Comparison of ENCODE assay signal across 25 cellular contexts in the genomic region with DNA sequence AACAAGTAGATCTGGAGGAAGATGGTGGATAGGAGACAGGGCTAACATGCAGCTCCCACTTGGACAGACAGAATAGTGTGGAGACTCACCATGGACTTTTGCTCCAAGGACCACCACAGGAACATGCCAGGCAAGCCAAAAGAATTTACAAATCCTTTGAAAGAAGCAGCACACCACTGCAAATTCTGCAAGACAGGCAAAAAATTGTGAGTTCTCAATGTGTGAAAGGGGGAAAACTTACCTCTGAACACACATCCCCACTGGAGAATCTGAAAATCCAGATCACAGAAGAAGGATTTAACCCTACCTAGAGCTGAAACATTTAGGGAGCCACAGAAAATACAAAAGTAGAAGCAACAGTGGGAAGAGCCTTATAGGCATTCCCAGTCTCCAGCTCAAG. TPM values are rescaled to one million over a fixed set of nuclear protein-coding genes. Genes with fewer than 3 reads are reported as not detected.
A peak's percentile ranks its signal among the peaks of the same experiment; 100 is the strongest.
DNase-seq lines count a peak whose midpoint lies in the region; ATAC-seq, FAIRE-seq and TF ChIP-seq lines count a peak whose summit lies in the region.
"Had no signal": no experiment of that assay in that cellular context is flagged by ENCODE, and none has a peak within 500 bp of the region (broad histone marks: within the 10 kb centered on the region; RNA-seq: fewer than 3 reads in every experiment).

No MANE protein-coding gene starts in this region.

- no peak for TF ChIP-seq POLR2A in A549 (IDR thresholded peaks at IDR 0.05; ENCODE audit: low read length)

- no peak overlapping the region for H3K27ac ChIP-seq in A549
- H3K27ac ChIP-seq in PC-3 (ENCODE audit: low read length): no peak overlapping the region
- H3K27ac ChIP-seq in heart right ventricle: no peak overlapping the region
- H3K27ac ChIP-seq: 22Rv1; BLaER1 treated with 17β-estradiol and CSF1 and Interleukin-3, amounts not matched to agents 10 nM and 100 nM had no signal

- peaks cover 57% of the 10 kb centered on the region for H3K36me3 ChIP-seq in PC-3 (ENCODE audit: low read depth, low read length)
- H3K36me3 ChIP-seq in heart right ventricle: peaks cover 0 to 62% (median 44%) of the 10 kb centered on the region in 9 donors

- H3K79me2 ChIP-seq in PC-3 (ENCODE audit: low read length): no peaks in the 10 kb centered on the region

- CTCF ChIA-PET in activated CD8-positive, alpha-beta T cell treated with anti-CD3 and anti-CD28 coated beads, Interleukin-2, amount 10 ng/mL, durations not matched to agents 7 days and 5 days (lab: Charles Lee): no interaction called here
- CTCF ChIA-PET in activated CD8-positive, alpha-beta T cell treated with anti-CD3 and anti-CD28 coated beads for 36 hours (lab: Charles Lee): interaction anchor here (0.8 to 1.1 kb wide), 2 partner anchors 11 to 90 kb away, joined by 3 to 4 read pairs; no protein-coding TSS in a partner anchor
- CTCF ChIA-PET in A549 (lab: Yijun Ruan, JAX) (interaction anchor here (0.6 to 1.0 kb wide), 2 partner anchors 9 to 206 kb away, joined by 3 to 4 read pairs; no protein-coding TSS in a partner anchor), PC-3 (lab: Charles Lee) (no interaction called here)

- no peaks in the 10 kb centered on the region for H4K20me1 ChIP-seq in PC-3 (ENCODE audit: low read length)
- H4K20me1 ChIP-seq: BLaER1 treated with 17β-estradiol and CSF1 and Interleukin-3, amounts not matched to agents 10 nM and 100 nM had no signal

- no peaks in the 10 kb centered on the region for H3K27me3 ChIP-seq in PC-3 (ENCODE audit: low read length)
- H3K27me3 ChIP-seq in heart right ventricle: no peaks in the 10 kb centered on the region
- H3K27me3 ChIP-seq: BE2C; BLaER1 treated with 17β-estradiol and CSF1 and Interleukin-3, amounts not matched to agents 10 nM and 100 nM had no signal

- H3K4me1 ChIP-seq in A549: no peaks in the 10 kb centered on the region
- H3K4me1 ChIP-seq in PC-3 (ENCODE audit: insufficient read depth, low read length): no peaks in the 10 kb centered on the region
- H3K4me1 ChIP-seq in heart right ventricle: no peaks in the 10 kb centered on the region
- H3K4me1 ChIP-seq: BE2C; BLaER1 treated with 17β-estradiol and CSF1 and Interleukin-3, amounts not matched to agents 10 nM and 100 nM had no signal

- H3K9me2 ChIP-seq in PC-3 (replicated peaks; ENCODE audit: low read length): no peaks in the 10 kb centered on the region

- no peaks in the 10 kb centered on the region for H3F3A ChIP-seq in PC-3 (ENCODE audit: low read length, unreplicated experiment)

- POLR2A ChIA-PET in activated CD8-positive, alpha-beta T cell treated with anti-CD3 and anti-CD28 coated beads, Interleukin-2, amount 10 ng/mL, durations not matched to agents 7 days and 5 days (lab: Charles Lee): no interaction called here
- POLR2A ChIA-PET in activated CD8-positive, alpha-beta T cell treated with anti-CD3 and anti-CD28 coated beads for 36 hours (lab: Charles Lee): interaction anchor here (1.0 kb wide), 1 partner anchor 14 kb away, joined by 3 read pairs; no protein-coding TSS in a partner anchor
- POLR2A ChIA-PET in A549 (lab: Yijun Ruan, JAX) (no interaction called here), PC-3 (lab: Charles Lee; ENCODE audit: unreplicated experiment) (no interaction called here)

- BruUV-seq in PC-3 (replicated peaks; lab: Mats Ljungman, UMichigan): TSS peak; percentile 11

- no peak for DNase-seq in activated CD8-positive, alpha-beta T cell treated with anti-CD3 and anti-CD28 coated beads, Interleukin-2, amount 10 ng/mL, durations not matched to agents 7 days and 5 days
- no peak for DNase-seq in activated CD8-positive, alpha-beta T cell treated with anti-CD3 and anti-CD28 coated beads for 36 hours
- DNase-seq in A549 (ENCODE audit: low read depth in 1 of 2, low spot score in 1 of 2) (no peak), PC-3 (no peak), NCI-H2227 treated with DMSO at 0.1 percent for 48 hours (lab: John Stamatoyannopoulos, UW) (no peak), heart right ventricle (no peak)
- DNase-seq: ACHN; AML-193; BE2C; CD4-positive, alpha-beta T cell; CD8-positive, alpha-beta memory T cell; DMS 273 treated with DMSO at 0.1 percent for 48 hours; DMS79; EL; GDM1; H9; HFFc6 had no signal

- H3K4me3 ChIP-seq in A549 (no peak overlapping the region), PC-3 (ENCODE audit: low read length) (no peak overlapping the region), heart right ventricle (no peak overlapping the region)
- H3K4me3 ChIP-seq: BLaER1 treated with 17β-estradiol and CSF1 and Interleukin-3, amounts not matched to agents 10 nM and 100 nM; GM12878; GM23338 had no signal

- no peak overlapping the region for H3K9ac ChIP-seq in PC-3 (ENCODE audit: low read length)
- H3K9ac ChIP-seq: BLaER1 treated with 17β-estradiol and CSF1 and Interleukin-3, amounts not matched to agents 10 nM and 100 nM had no signal

- ATAC-seq in activated CD8-positive, alpha-beta T cell treated with anti-CD3 and anti-CD28 coated beads, Interleukin-2, amount 10 ng/mL, durations not matched to agents 7 days and 5 days: no peak
- no peak for ATAC-seq in activated CD8-positive, alpha-beta T cell treated with anti-CD3 and anti-CD28 coated beads for 36 hours
- ATAC-seq in A549 (no peak), PC-3 (no peak), heart right ventricle (no peak)
- ATAC-seq: GM12878, GM23338 had no signal

- no peaks in the 10 kb centered on the region for H3K4me1 Mint-ChIP-seq in activated CD8-positive, alpha-beta T cell treated with anti-CD3 and anti-CD28 coated beads, Interleukin-2, amount 10 ng/mL, durations not matched to agents 7 days and 5 days (ENCODE audit: low read depth)
- H3K4me1 Mint-ChIP-seq in activated CD8-positive, alpha-beta T cell treated with anti-CD3 and anti-CD28 coated beads for 36 hours (ENCODE audit: low read depth): no peaks in the 10 kb centered on the region
- H3K4me1 Mint-ChIP-seq: CD14-positive monocyte; CD8-positive, alpha-beta memory T cell; GM23338; H9 had no signal

- TF ChIP-seq EP300 in A549 (IDR thresholded peaks at IDR 0.05): no peak

- H3K27ac Mint-ChIP-seq in activated CD8-positive, alpha-beta T cell treated with anti-CD3 and anti-CD28 coated beads, Interleukin-2, amount 10 ng/mL, durations not matched to agents 7 days and 5 days: peak overlapping the region; percentile 8
- no peak overlapping the region for H3K27ac Mint-ChIP-seq in activated CD8-positive, alpha-beta T cell treated with anti-CD3 and anti-CD28 coated beads for 36 hours
- H3K27ac Mint-ChIP-seq: CD4-positive, alpha-beta T cell; CD8-positive, alpha-beta memory T cell; GM23338; H9; HFFc6 had no signal

- peaks cover 3% of the 10 kb centered on the region for H3K27me3 Mint-ChIP-seq in activated CD8-positive, alpha-beta T cell treated with anti-CD3 and anti-CD28 coated beads, Interleukin-2, amount 10 ng/mL, durations not matched to agents 7 days and 5 days (ENCODE audit: low read depth)
- H3K27me3 Mint-ChIP-seq in activated CD8-positive, alpha-beta T cell treated with anti-CD3 and anti-CD28 coated beads for 36 hours: no peaks in the 10 kb centered on the region
- H3K27me3 Mint-ChIP-seq: CD4-positive, alpha-beta T cell had no signal

- H3K9me3 ChIP-seq in A549 (peaks cover 44% of the 10 kb centered on the region), PC-3 (ENCODE audit: low read length) (no peaks in the 10 kb centered on the region), heart right ventricle (peaks cover 0 to 45% (median 7%) of the 10 kb centered on the region in 11 donors)
- H3K9me3 ChIP-seq: BE2C had no signal

- intact Hi-C loops in activated CD8-positive, alpha-beta T cell treated with anti-CD3 and anti-CD28 coated beads for 36 hours (cut with micrococcal nuclease): no loop called here
- intact Hi-C loops in PC-3 (cut with micrococcal nuclease): no loop called here
- intact Hi-C loops in heart right ventricle (cut with DNase I): no loop called here

- H2AFZ ChIP-seq in PC-3 (ENCODE audit: low read length): no peak overlapping the region
- H2AFZ ChIP-seq: GM23338 had no signal

- FAIRE-seq in A549 (lab: Jason Lieb, UNC): no peak
- FAIRE-seq: A204.1, D721Med, GM12878, GM19239 had no signal

- TF ChIP-seq RAD21 in A549 (conservative IDR thresholded peaks at IDR 0.05 in 1 of 2, IDR thresholded peaks at IDR 0.05 in 1 of 2): no peak

- peaks cover 35% of the 10 kb centered on the region for H3K36me3 Mint-ChIP-seq in activated CD8-positive, alpha-beta T cell treated with anti-CD3 and anti-CD28 coated beads, Interleukin-2, amount 10 ng/mL, durations not matched to agents 7 days and 5 days (ENCODE audit: low read depth)
- H3K36me3 Mint-ChIP-seq in activated CD8-positive, alpha-beta T cell treated with anti-CD3 and anti-CD28 coated beads for 36 hours (ENCODE audit: low read depth): peaks cover 44% of the 10 kb centered on the region

- no peak for TF ChIP-seq CTCF in activated CD8-positive, alpha-beta T cell treated with anti-CD3 and anti-CD28 coated beads for 36 hours (IDR thresholded peaks at IDR 0.05)
- TF ChIP-seq CTCF in A549 (IDR thresholded peaks at IDR 0.05) (no peak), PC-3 (conservative IDR thresholded peaks at IDR 0.05; ENCODE audit: low read depth, low read length) (no peak), heart right ventricle (IDR thresholded peaks at IDR 0.05) (no peak)

- no peak overlapping the region for H3K4me3 Mint-ChIP-seq in activated CD8-positive, alpha-beta T cell treated with anti-CD3 and anti-CD28 coated beads, Interleukin-2, amount 10 ng/mL, durations not matched to agents 7 days and 5 days
- no peak overlapping the region for H3K4me3 Mint-ChIP-seq in activated CD8-positive, alpha-beta T cell treated with anti-CD3 and anti-CD28 coated beads for 36 hours
- H3K4me3 Mint-ChIP-seq: CD14-positive monocyte; CD4-positive, alpha-beta T cell; CD8-positive, alpha-beta memory T cell; GM23338; H9; HFFc6 had no signal

- H3K9me3 Mint-ChIP-seq in activated CD8-positive, alpha-beta T cell treated with anti-CD3 and anti-CD28 coated beads, Interleukin-2, amount 10 ng/mL, durations not matched to agents 7 days and 5 days (ENCODE audit: insufficient read depth): peaks cover 31% of the 10 kb centered on the region
- peaks cover 30% of the 10 kb centered on the region for H3K9me3 Mint-ChIP-seq in activated CD8-positive, alpha-beta T cell treated with anti-CD3 and anti-CD28 coated beads for 36 hours

- H3K4me2 ChIP-seq in A549: no peak overlapping the region
- no peak overlapping the region for H3K4me2 ChIP-seq in PC-3 (ENCODE audit: low read length)
- H3K4me2 ChIP-seq: BLaER1 treated with 17β-estradiol and CSF1 and Interleukin-3, amounts not matched to agents 10 nM and 100 nM; GM23338 had no signal

RNA-seq across cellular contexts. Expression of gene ARV1, which starts 23.0 kb away (rescaled TPM):
- total RNA-seq in activated CD8-positive, alpha-beta T cell treated with anti-CD3 and anti-CD28 coated beads, Interleukin-2, amount 10 ng/mL, durations not matched to agents 7 days and 5 days: 10 to 100 TPM; 15.6 to 16.4 TPM
- total RNA-seq in activated CD8-positive, alpha-beta T cell treated with anti-CD3 and anti-CD28 coated beads for 36 hours: 10 to 100 TPM; 15.2 to 15.3 TPM
- polyA plus RNA-seq in A549 (2011; rRNA removed) (45.2 and 50.0 TPM in 2 replicates), A549 (2017; fragmentation: RNase III; extraction: RNeasy Plus Mini Kit Qiagen cat#74134 plus additional on column Dnase treatment) (31.2 to 34.0 TPM (median 32.0 TPM) in 3 replicates), heart right ventricle (10 to 100 TPM; 26.9 to 60.3 TPM)
- 24.8 and 25.4 TPM in 2 replicates for polyA plus RNA-seq in A549 (2012; cell fraction: cytosol; rRNA removed)
- polyA plus RNA-seq in A549 (2012; cell fraction: nucleus; rRNA removed): 7.4 and 11.7 TPM in 2 replicates
- polyA minus RNA-seq in A549 (2011; rRNA and poly(A)+ RNA removed): 8.6 and 10.4 TPM in 2 replicates
- total RNA-seq in PC-3 (2014; rRNA removed) (29.4 and 30.6 TPM in 2 replicates), heart right ventricle (10 to 100 TPM; 19.8 to 28.3 (median 26.0) TPM)

RNA-seq across cellular contexts. Expression of gene TTC13, which starts 23.2 kb away (rescaled TPM):
- total RNA-seq in activated CD8-positive, alpha-beta T cell treated with anti-CD3 and anti-CD28 coated beads, Interleukin-2, amount 10 ng/mL, durations not matched to agents 7 days and 5 days: 10 to 100 TPM; 34.0 to 34.2 TPM
- total RNA-seq in activated CD8-positive, alpha-beta T cell treated with anti-CD3 and anti-CD28 coated beads for 36 hours: 10 to 100 TPM; 13.4 to 15.5 TPM
- polyA plus RNA-seq in A549 (2011; rRNA removed): 22.7 and 23.2 TPM in 2 replicates
- 3.3 and 3.4 TPM in 2 replicates for polyA plus RNA-seq in A549 (2012; cell fraction: cytosol; rRNA removed)
- 5.5 and 7.8 TPM in 2 replicates for polyA plus RNA-seq in A549 (2012; cell fraction: nucleus; rRNA removed)
- 11.6 to 14.1 TPM (median 12.5 TPM) in 3 replicates for polyA plus RNA-seq in A549 (2017; fragmentation: RNase III; extraction: RNeasy Plus Mini Kit Qiagen cat#74134 plus additional on column Dnase treatment)
- polyA minus RNA-seq in A549 (2011; rRNA and poly(A)+ RNA removed): 20.2 and 20.9 TPM in 2 replicates
- 17.0 and 20.2 TPM in 2 replicates for total RNA-seq in PC-3 (2014; rRNA removed)
- 1 to 10 TPM; 4.3 to 9.5 (median 7.3) TPM for total RNA-seq in heart right ventricle
- polyA plus RNA-seq in heart right ventricle: 1 to 10 TPM; 5.8 to 9.2 TPM

RNA-seq across cellular contexts. Expression of gene FAM89A, which starts 38.2 kb away (rescaled TPM):
- 1 to 10 TPM; 5.7 to 6.1 TPM for total RNA-seq in activated CD8-positive, alpha-beta T cell treated with anti-CD3 and anti-CD28 coated beads, Interleukin-2, amount 10 ng/mL, durations not matched to agents 7 days and 5 days
- total RNA-seq in activated CD8-positive, alpha-beta T cell treated with anti-CD3 and anti-CD28 coated beads for 36 hours: 10 to 100 TPM; 11.1 to 14.2 TPM
- polyA plus RNA-seq in A549 (2011; rRNA removed) (23.3 and 25.3 TPM in 2 replicates), A549 (2017; fragmentation: RNase III; extraction: RNeasy Plus Mini Kit Qiagen cat#74134 plus additional on column Dnase treatment) (12.6 to 13.3 TPM (median 13.0 TPM) in 3 replicates), heart right ventricle (1 to 10 TPM; 4.8 to 9.9 TPM)
- 13.2 and 18.8 TPM in 2 replicates for polyA plus RNA-seq in A549 (2012; cell fraction: cytosol; rRNA removed)
- polyA plus RNA-seq in A549 (2012; cell fraction: nucleus; rRNA removed): 6.5 and 6.8 TPM in 2 replicates
- polyA minus RNA-seq in A549 (2011; rRNA and poly(A)+ RNA removed): 12.7 and 13.1 TPM in 2 replicates
- total RNA-seq in PC-3 (2014; rRNA removed) (7.5 and 12.4 TPM in 2 replicates), heart right ventricle (10 to 100 TPM in 1 of 10 donors, 1 to 10 TPM in 9; 4.1 to 14.3 (median 5.3) TPM)

Comparison
In these comparisons a context has a peak if more than half of its experiments do, and no peak if none do; other contexts are left out.
1. CTCF ChIA-PET loops: an anchor here in activated CD8-positive, alpha-beta T cell treated with anti-CD3 and anti-CD28 coated beads for 36 hours (0.8 to 1.1 kb wide) and A549 (0.6 to 1.0 kb wide); none called in activated CD8-positive, alpha-beta T cell treated with anti-CD3 and anti-CD28 coated beads, Interleukin-2, amount 10 ng/mL, durations not matched to agents 7 days and 5 days and PC-3.